2 cellular contexts compared by ENCODE assay signal in genomic region chr1:218462116-218462515, GRCh38.
TF ChIP-seq lines count a peak whose summit lies in the region.

No MANE protein-coding gene starts in this region.

TF ChIP-seq in SK-N-SH, 30 proteins besides CTCF, POLR2A, EP300 and RAD21 (continued from another document):
- no peak for TF ChIP-seq REST (IDR thresholded peaks at IDR 0.05; ENCODE audit: low read depth, low read length)
- no peak for TF ChIP-seq JUND (IDR thresholded peaks at IDR 0.05)
- TF ChIP-seq IRF3 (IDR thresholded peaks at IDR 0.05; ENCODE audit: low read depth, low read length) = no peak
- TF ChIP-seq FOXM1 (IDR thresholded peaks at IDR 0.05; ENCODE audit: low read depth) = no peak
- TF ChIP-seq GABPA (IDR thresholded peaks at IDR 0.05; ENCODE audit: low read depth) = no peak
- no peak for TF ChIP-seq FOSL2 (IDR thresholded peaks at IDR 0.05; ENCODE audit: borderline replicate concordance, low read depth)
- no peak for TF ChIP-seq ELF1 (IDR thresholded peaks at IDR 0.05)
- TF ChIP-seq FOXJ3 (CRISPR knock-in tag; IDR thresholded peaks at IDR 0.05) = no peak
- TF ChIP-seq ZBTB33 (IDR thresholded peaks at IDR 0.05; ENCODE audit: borderline replicate concordance, low read depth) = no peak
- no peak for TF ChIP-seq NRF1 (IDR thresholded peaks at IDR 0.05; ENCODE audit: low read depth, low read length)

TF ChIP-seq in SK-N-SH treated with all-trans-retinoic acid at 6 μM for 48 hours, 23 proteins besides CTCF, POLR2A, EP300 and RAD21 (continued from another document):
- TF ChIP-seq POU6F1 (CRISPR knock-in tag; IDR thresholded peaks at IDR 0.05; ENCODE audit: borderline replicate concordance, low read depth) (no peak), CSRNP3 (CRISPR knock-in tag; IDR thresholded peaks at IDR 0.05) (no peak), RARB (CRISPR knock-in tag; IDR thresholded peaks at IDR 0.05) (no peak), ARNTL (CRISPR knock-in tag; IDR thresholded peaks at IDR 0.05; ENCODE audit: borderline replicate concordance, low read depth) (no peak), ZC3H10 (CRISPR knock-in tag; IDR thresholded peaks at IDR 0.05) (no peak), PPARA (CRISPR knock-in tag; IDR thresholded peaks at IDR 0.05; ENCODE audit: borderline replicate concordance) (no peak)
